In genomic region chr10:88934900-88935672, GRCh38 we compare ENCODE assay signal across 8 cellular contexts. TPM values are rescaled to one million over a fixed set of nuclear protein-coding genes. Genes with fewer than 3 reads are reported as not detected.
DNase-seq lines count a peak whose midpoint lies in the region; ATAC-seq, FAIRE-seq and TF ChIP-seq lines count a peak whose summit lies in the region.

No MANE protein-coding gene starts in this region.

- ATAC-seq in HG03521 (IDR thresholded peaks at IDR 0.05; ENCODE audit: unreplicated experiment): no peak

- H2AFZ ChIP-seq in endothelial cell of umbilical vein (ENCODE audit: low read depth, low read length): peak overlapping the region; percentile 10

- peak; percentile 76 to 82 for TF ChIP-seq CTCF in endothelial cell of umbilical vein (IDR thresholded peaks at IDR 0.05; ENCODE audit: extremely low read depth in 1 of 2, insufficient read depth in 1 of 2, low read depth in 1 of 2, low read length in 2 of 2)

- H3K4me3 ChIP-seq in NT2/D1 (ENCODE audit: insufficient read length, low read depth) (no peak overlapping the region), endothelial cell of umbilical vein (replicated peaks in 1 of 3; ENCODE audit: insufficient read depth in 1 of 3, low read depth in 1 of 3, low read length in 3 of 3) (no peak overlapping the region), mucosa of rectum (ENCODE audit: low read length in 2 of 2) (peak overlapping the region in 1 of 2 donors; percentile 8)

- H4K20me1 ChIP-seq in endothelial cell of umbilical vein (replicated peaks; ENCODE audit: control insufficient read depth, extremely low read depth, insufficient read depth, low read length): no peaks in the 10 kb centered on the region

- FAIRE-seq in GM12891 (lab: Jason Lieb, UNC) (peak; percentile 97), endothelial cell of umbilical vein (lab: Jason Lieb, UNC) (peak; percentile 88)

- H3K27ac ChIP-seq in endothelial cell of umbilical vein (ENCODE audit: insufficient read depth, low read depth, low read length) (no peak overlapping the region), mucosa of rectum (ENCODE audit: low read depth in 2 of 2, low read length in 2 of 2) (peak overlapping the region; percentile 2 to 18)

- dilution Hi-C loops in endothelial cell of umbilical vein (cut with MboI; ENCODE audit: extremely low pct_ligation_motif_present, low sequenced_read_pairs): no loop called here

- no peak for DNase-seq in GM12891 (ENCODE audit: insufficient read length, low spot score)
- DNase-seq in HT1080 (ENCODE audit: low read depth): peak; percentile 72
- peak; percentile 55 for DNase-seq in NT2/D1 (ENCODE audit: low read depth, low spot score)
- DNase-seq in activated CD8-positive, alpha-beta memory T cell treated with anti-CD3 and anti-CD28 coated beads, Interleukin-2, amount 50 U/mL, for 4 hours: peak; percentile 74
- DNase-seq in endothelial cell of umbilical vein (ENCODE audit: low read depth, low spot score): peak; percentile 80
- peak; percentile 54 for DNase-seq in stimulated activated CD8-positive, alpha-beta memory T cell treated with anti-CD3 and anti-CD28 coated beads, Interleukin-4, amount 100 ng/mL, for 24 hours (ENCODE audit: low read depth)

- H3K9me1 ChIP-seq in endothelial cell of umbilical vein (replicated peaks; ENCODE audit: control insufficient read depth, extremely low read depth, insufficient read depth, low read length): no peaks in the 10 kb centered on the region

- BruUV-seq in endothelial cell of umbilical vein (replicated peaks; lab: Mats Ljungman, UMichigan): no TSS peak

- H3K27me3 ChIP-seq in NT2/D1 (ENCODE audit: insufficient read depth, insufficient read length) (no peaks in the 10 kb centered on the region), endothelial cell of umbilical vein (ENCODE audit: control insufficient read depth in 2 of 2, insufficient read depth in 2 of 2, low read length in 2 of 2) (peaks cover 0 to 2% of the 10 kb centered on the region in 2 experiments), mucosa of rectum (ENCODE audit: control insufficient read depth in 2 of 2, insufficient read depth in 2 of 2, low read length in 2 of 2) (no peaks in the 10 kb centered on the region)

- peak overlapping the region; percentile 23 for H3K4me2 ChIP-seq in endothelial cell of umbilical vein (ENCODE audit: insufficient read depth, low read length)

- H3K4me1 ChIP-seq in NT2/D1 (ENCODE audit: insufficient read depth, insufficient read length) (no peaks in the 10 kb centered on the region), endothelial cell of umbilical vein (ENCODE audit: control insufficient read depth, extremely low read depth, insufficient read depth, low read length) (peaks cover 4% of the 10 kb centered on the region), mucosa of rectum (ENCODE audit: control insufficient read depth in 2 of 2, insufficient read depth in 2 of 2, low read length in 2 of 2) (peaks cover 3 to 12% of the 10 kb centered on the region in 2 donors)

- H3K79me2 ChIP-seq in endothelial cell of umbilical vein (ENCODE audit: control insufficient read depth, insufficient read depth, low read length): no peaks in the 10 kb centered on the region

- POLR2A ChIA-PET in endothelial cell of umbilical vein (lab: Charles Lee): no interaction called here

- intact Hi-C loops in endothelial cell of umbilical vein (cut with micrococcal nuclease): loop anchor here (1.0 to 5.0 kb wide), 7 partner anchors 52 to 783 kb away; partner anchors contain the start of gene RNLS

- H3K9me3 ChIP-seq in NT2/D1 (ENCODE audit: insufficient read depth, low read length) (0 out of 2 replicates have a peak, but pooled peaks cover 3% of the 10 kb centered on the region), endothelial cell of umbilical vein (replicated peaks; ENCODE audit: control insufficient read depth, insufficient read depth, low read length) (no peaks in the 10 kb centered on the region), mucosa of rectum (ENCODE audit: control insufficient read depth in 2 of 2, low read length in 2 of 2) (no peaks in the 10 kb centered on the region)

- no peak overlapping the region for H3K9ac ChIP-seq in NT2/D1 (ENCODE audit: insufficient read length, low read depth)
- H3K9ac ChIP-seq in endothelial cell of umbilical vein (replicated peaks; ENCODE audit: extremely low read depth, insufficient read depth, low read length): no peak overlapping the region
- H3K9ac ChIP-seq in mucosa of rectum (ENCODE audit: low read depth in 1 of 2, low read length in 2 of 2): peak overlapping the region in 1 of 2 donors; percentile 23

- no peak for TF ChIP-seq POLR2A in GM12891 (IDR thresholded peaks at IDR 0.05; ENCODE audit: low read depth, low read length)
- TF ChIP-seq POLR2A in endothelial cell of umbilical vein (IDR thresholded peaks at IDR 0.05; ENCODE audit: low read depth, low read length): no peak

- H3K36me3 ChIP-seq in NT2/D1 (ENCODE audit: insufficient read depth, insufficient read length, low read length): peaks cover 4% of the 10 kb centered on the region
- no peaks in the 10 kb centered on the region for H3K36me3 ChIP-seq in endothelial cell of umbilical vein (ENCODE audit: control insufficient read depth in 2 of 2, extremely low read depth in 1 of 2, insufficient read depth in 2 of 2, low read length in 2 of 2)
- H3K36me3 ChIP-seq in mucosa of rectum (ENCODE audit: control insufficient read depth in 2 of 2, insufficient read depth in 2 of 2, low read length in 2 of 2): peaks cover 18 to 25% of the 10 kb centered on the region in 2 donors

- CTCF ChIA-PET in endothelial cell of umbilical vein (lab: Charles Lee): interaction anchor here (0.6 to 11.9 kb wide), 45 partner anchors 9 to 370 kb away, joined by 3 to 584 read pairs (median 6); partner anchors contain the start of genes CH25H, FAS and STAMBPL1

TF ChIP-seq in GM12891, 5 proteins besides CTCF, POLR2A, EP300 and RAD21:
- TF ChIP-seq POLR2AphosphoS5 (IDR thresholded peaks at IDR 0.05; ENCODE audit: low read depth, low read length): no peak
- TF ChIP-seq PAX5 (IDR thresholded peaks at IDR 0.05; ENCODE audit: insufficient read depth, low read length, severe bottlenecking): no peak

TF ChIP-seq in endothelial cell of umbilical vein, 7 proteins besides CTCF, POLR2A, EP300 and RAD21:
- TF ChIP-seq POLR2AphosphoS5 (IDR thresholded peaks at IDR 0.05; ENCODE audit: insufficient read depth, low read depth, low read length): no peak
- no peak for TF ChIP-seq MYC (IDR thresholded peaks at IDR 0.05; ENCODE audit: low read depth, low read length)
- TF ChIP-seq EZH2 (IDR thresholded peaks at IDR 0.05; ENCODE audit: borderline replicate concordance, low read depth, low read length, severe bottlenecking): no peak
- no peak for TF ChIP-seq GATA2 (IDR thresholded peaks at IDR 0.05; ENCODE audit: insufficient read depth, insufficient read length, low read depth, low read length)
- no peak for TF ChIP-seq FOS (IDR thresholded peaks at IDR 0.05; ENCODE audit: borderline replicate concordance, insufficient read depth, low read length)
- no peak for TF ChIP-seq MAX (IDR thresholded peaks at IDR 0.05; ENCODE audit: insufficient read depth, insufficient read length)
- TF ChIP-seq JUN (IDR thresholded peaks at IDR 0.05; ENCODE audit: borderline replicate concordance, insufficient read depth, insufficient read length, low read depth): no peak
TF ChIP-seq in endothelial cell of umbilical vein: peak in this region for 0.

RNA-seq across cellular contexts. Expression of gene ACTA2, which starts 17.5 kb away (rescaled TPM):
- 60.5 TPM for polyA plus RNA-seq in GM12891 (2012; ENCODE audit: low read depth, missing spikeins)
- total RNA-seq in HT1080 (2014; rRNA removed; shearing (Covaris generic)): 14.1 and 23.6 TPM in 2 replicates
- polyA plus RNA-seq in HT1080 (2015; cell fraction: cytosol; rRNA removed): 49.3 and 55.0 TPM in 2 replicates
- 55.6 and 58.1 TPM in 2 replicates for polyA plus RNA-seq in HT1080 (2015; cell fraction: nucleus; rRNA removed)
- 9.7 and 13.0 TPM in 2 replicates for total RNA-seq in endothelial cell of umbilical vein
- polyA plus RNA-seq in endothelial cell of umbilical vein: 6.3 and 7.0 TPM in 2 replicates
- 11.4 and 11.5 TPM in 2 replicates for polyA plus RNA-seq in endothelial cell of umbilical vein (2011; cell fraction: cytosol; rRNA removed)
- polyA plus RNA-seq in endothelial cell of umbilical vein (2011; cell fraction: nucleus; rRNA removed): 6.3 and 7.9 TPM in 2 replicates
- polyA plus RNA-seq in endothelial cell of umbilical vein (2012): 22.7 and 23.0 TPM in 2 replicates
- 6.7 and 10.0 TPM in 2 replicates for polyA minus RNA-seq in endothelial cell of umbilical vein
- polyA minus RNA-seq in endothelial cell of umbilical vein (2011; cell fraction: cytosol; rRNA and poly(A)+ RNA removed): 3.1 TPM
- 2.7 and 3.1 TPM in 2 replicates for polyA minus RNA-seq in endothelial cell of umbilical vein (2011; cell fraction: nucleus; rRNA and poly(A)+ RNA removed)

RNA-seq across cellular contexts. Expression of gene STAMBPL1, which starts 55.0 kb away (rescaled TPM):
- polyA plus RNA-seq in GM12891 (2012; ENCODE audit: low read depth, missing spikeins): 14.6 TPM
- 33.5 and 41.5 TPM in 2 replicates for total RNA-seq in HT1080 (2014; rRNA removed; shearing (Covaris generic))
- 17.4 and 18.0 TPM in 2 replicates for polyA plus RNA-seq in HT1080 (2015; cell fraction: cytosol; rRNA removed)
- 19.9 and 20.5 TPM in 2 replicates for polyA plus RNA-seq in HT1080 (2015; cell fraction: nucleus; rRNA removed)
- 1.0 and 1.8 TPM in 2 replicates for total RNA-seq in endothelial cell of umbilical vein
- polyA plus RNA-seq in endothelial cell of umbilical vein: 0.70 and 0.84 TPM in 2 replicates
- polyA plus RNA-seq in endothelial cell of umbilical vein (2011; cell fraction: cytosol; rRNA removed): 0.76 and 0.85 TPM in 2 replicates
- polyA plus RNA-seq in endothelial cell of umbilical vein (2011; cell fraction: nucleus; rRNA removed): 1.2 and 1.4 TPM in 2 replicates
- 0.65 and 1.9 TPM in 2 replicates for polyA plus RNA-seq in endothelial cell of umbilical vein (2012)
- 0.24 and 0.91 TPM in 2 replicates for polyA minus RNA-seq in endothelial cell of umbilical vein
- 25.0 TPM for polyA minus RNA-seq in endothelial cell of umbilical vein (2011; cell fraction: cytosol; rRNA and poly(A)+ RNA removed)
- polyA minus RNA-seq in endothelial cell of umbilical vein (2011; cell fraction: nucleus; rRNA and poly(A)+ RNA removed): 1.5 and 2.6 TPM in 2 replicates

RNA-seq across cellular contexts. Expression of gene FAS, which starts 55.5 kb away (rescaled TPM):
- polyA plus RNA-seq in GM12891 (2012; ENCODE audit: low read depth, missing spikeins): 47.1 TPM
- total RNA-seq in HT1080 (2014; rRNA removed; shearing (Covaris generic)): 26.6 and 29.9 TPM in 2 replicates
- 31.7 TPM in 2 replicates for polyA plus RNA-seq in HT1080 (2015; cell fraction: cytosol; rRNA removed)
- 49.0 and 53.8 TPM in 2 replicates for polyA plus RNA-seq in HT1080 (2015; cell fraction: nucleus; rRNA removed)
- total RNA-seq in endothelial cell of umbilical vein: 6.0 and 6.1 TPM in 2 replicates
- 1.7 and 2.0 TPM in 2 replicates for polyA plus RNA-seq in endothelial cell of umbilical vein
- 3.0 and 3.6 TPM in 2 replicates for polyA plus RNA-seq in endothelial cell of umbilical vein (2011; cell fraction: cytosol; rRNA removed)
- polyA plus RNA-seq in endothelial cell of umbilical vein (2011; cell fraction: nucleus; rRNA removed): 6.6 and 7.0 TPM in 2 replicates
- 6.3 and 11.4 TPM in 2 replicates for polyA plus RNA-seq in endothelial cell of umbilical vein (2012)
- polyA minus RNA-seq in endothelial cell of umbilical vein: 2.7 and 4.0 TPM in 2 replicates
- polyA minus RNA-seq in endothelial cell of umbilical vein (2011; cell fraction: cytosol; rRNA and poly(A)+ RNA removed): 9.7 TPM
- polyA minus RNA-seq in endothelial cell of umbilical vein (2011; cell fraction: nucleus; rRNA and poly(A)+ RNA removed): 2.9 and 4.3 TPM in 2 replicates

Comparison
In these comparisons a context has a peak if more than half of its experiments do, and no peak if none do; other contexts are left out.
1. RNA of gene STAMBPL1, which starts 55.0 kb away (total RNA-seq): 33.5 to 41.5 TPM in HT1080; 1.0 to 1.8 TPM in endothelial cell of umbilical vein; every median in the first group is over 10 times any median in the second.